In genomic region chr18:60469396-60469795, GRCh38 we compare ENCODE assay signal across 17 cellular contexts.
DNase-seq lines count a peak whose midpoint lies in the region; ATAC-seq and TF ChIP-seq lines count a peak whose summit lies in the region.
"Had no signal": no experiment of that assay in that cellular context is flagged by ENCODE, and none has a peak within 500 bp of the region (broad histone marks: within the 10 kb centered on the region; RNA-seq: fewer than 3 reads in every experiment).

No MANE protein-coding gene starts in this region.

- ATAC-seq in HG03460 (IDR thresholded peaks at IDR 0.05; ENCODE audit: unreplicated experiment): no peak
- ATAC-seq in CD4-positive, alpha-beta T cell (ENCODE audit: poor library complexity): no peak
- ATAC-seq: A549, T-cell had no signal

- no peak overlapping the region for H3K27ac Mint-ChIP-seq in CD4-positive, alpha-beta T cell
- no peak overlapping the region for H3K27ac Mint-ChIP-seq in HFFc6
- H3K27ac Mint-ChIP-seq: T-cell had no signal

- POLR2A ChIA-PET in CD4-positive, alpha-beta T cell (lab: Charles Lee): no interaction called here

- H3K36me3 Mint-ChIP-seq in CD4-positive, alpha-beta T cell (ENCODE audit: low read depth): no peaks in the 10 kb centered on the region
- H3K36me3 Mint-ChIP-seq in HFFc6 (ENCODE audit: low read depth): no peaks in the 10 kb centered on the region
- H3K36me3 Mint-ChIP-seq: T-cell had no signal

- H4K20me1 ChIP-seq in KMS-11 (ENCODE audit: insufficient read depth): no peaks in the 10 kb centered on the region

- peak overlapping the region; percentile 78 for H3K4me2 ChIP-seq in KMS-11
- H3K4me2 ChIP-seq: A549 had no signal

- H3K9me3 Mint-ChIP-seq in CD4-positive, alpha-beta T cell: no peaks in the 10 kb centered on the region
- no peaks in the 10 kb centered on the region for H3K9me3 Mint-ChIP-seq in HFFc6

- H3K36me3 ChIP-seq in ACC112 (ENCODE audit: insufficient read depth, low read length) (no peaks in the 10 kb centered on the region), KMS-11 (ENCODE audit: insufficient read depth) (no peaks in the 10 kb centered on the region)

- no peak overlapping the region for H3K4me3 Mint-ChIP-seq in CD4-positive, alpha-beta T cell
- no peak overlapping the region for H3K4me3 Mint-ChIP-seq in HFFc6
- H3K4me3 Mint-ChIP-seq: T-cell had no signal

- intact Hi-C loops in CD4-positive, alpha-beta T cell (cut with DNase I, micrococcal nuclease): no loop called here

- no peak overlapping the region for H3K27ac ChIP-seq in ACC112 (ENCODE audit: low read depth, low read length)
- H3K27ac ChIP-seq in KMS-11: peak overlapping the region; percentile 78
- H3K27ac ChIP-seq in CD4-positive, alpha-beta T cell (ENCODE audit: low read depth, low read length): no peak overlapping the region
- H3K27ac ChIP-seq: A549, C4-2B, HL-60 had no signal

- H3K9ac ChIP-seq in KMS-11: peak overlapping the region; percentile 58

- H3K27me3 ChIP-seq in ACC112 (ENCODE audit: insufficient read depth, low read length) (no peaks in the 10 kb centered on the region), KMS-11 (ENCODE audit: insufficient read depth, low read depth) (no peaks in the 10 kb centered on the region)
- no peaks in the 10 kb centered on the region for H3K27me3 ChIP-seq in CD4-positive, alpha-beta T cell (ENCODE audit: control insufficient read depth, insufficient read depth, low read length)

- H3K79me2 ChIP-seq in ACC112 (ENCODE audit: control insufficient read depth, insufficient read depth, low read length, unreplicated experiment) (no peaks in the 10 kb centered on the region), KMS-11 (ENCODE audit: insufficient read depth, low read depth) (no peaks in the 10 kb centered on the region)

- TF ChIP-seq CTCF in KMS-11 (conservative IDR thresholded peaks at IDR 0.05; ENCODE audit: low read depth, low read length) (no peak), HFFc6 (IDR thresholded peaks at IDR 0.05) (no peak)
- TF ChIP-seq CTCF in CD4-positive, alpha-beta T cell (IDR thresholded peaks at IDR 0.05): no peak

- peaks cover 30% of the 10 kb centered on the region for H3K4me1 ChIP-seq in ACC112 (ENCODE audit: control insufficient read depth, insufficient read depth, low read length, unreplicated experiment)
- H3K4me1 ChIP-seq in KMS-11 (ENCODE audit: low read depth, poor library complexity, severe bottlenecking): peaks cover 25% of the 10 kb centered on the region
- H3K4me1 ChIP-seq: A549 had no signal

- DNase-seq in OCI-M1 (lab: John Stamatoyannopoulos, UW) (peak; percentile 30), fibroblast of peridontal ligament (ENCODE audit: extremely low read depth) (peak; percentile 38), HFFc6 (no peak), SHP77 treated with DMSO at 0.1 percent for 48 hours (lab: John Stamatoyannopoulos, UW) (no peak)
- DNase-seq in CD4-positive, alpha-beta T cell: no peak
- DNase-seq: GOT3; NCI-H1092; NCI-H226; NCI-H524 treated with DMSO at 0.1 percent for 48 hours; NK-92 treated with Interleukin-12 subunit alpha and Interleukin-12 subunit beta, amount 100 ng/mL, for 24 hours; T-cell had no signal

- H3K4me3 ChIP-seq in ACC112 (ENCODE audit: low read depth, low read length) (peak overlapping the region; percentile 65), KMS-11 (IDR thresholded peaks at IDR 0.05; ENCODE audit: insufficient read depth, low read depth, low read length) (no peak overlapping the region)
- H3K4me3 ChIP-seq: A549 had no signal

- H3K9me3 ChIP-seq in CD4-positive, alpha-beta T cell (ENCODE audit: control insufficient read depth, low read length): no peaks in the 10 kb centered on the region
- H3K9me3 ChIP-seq: A549 had no signal

- no peaks in the 10 kb centered on the region for H3K27me3 Mint-ChIP-seq in CD4-positive, alpha-beta T cell
- H3K27me3 Mint-ChIP-seq in HFFc6 (ENCODE audit: insufficient read depth): no peaks in the 10 kb centered on the region

- CTCF ChIA-PET in CD4-positive, alpha-beta T cell (lab: Charles Lee): interaction anchor here (0.6 kb wide), 1 partner anchor 113 kb away, joined by 3 read pairs; no protein-coding TSS in a partner anchor

- no peaks in the 10 kb centered on the region for H3K4me1 Mint-ChIP-seq in CD4-positive, alpha-beta T cell (ENCODE audit: low read depth)
- no peaks in the 10 kb centered on the region for H3K4me1 Mint-ChIP-seq in HFFc6 (ENCODE audit: low read depth)
- H3K4me1 Mint-ChIP-seq: T-cell had no signal

- H2AFZ ChIP-seq in ACC112 (ENCODE audit: low read length, unreplicated experiment) (peak overlapping the region; percentile 99), KMS-11 (ENCODE audit: low read depth) (peak overlapping the region; percentile 70)

Comparison
In these comparisons a context has a peak if more than half of its experiments do, and no peak if none do; other contexts are left out.
1. DNase-seq: peak in OCI-M1 (single experiment) and fibroblast of peridontal ligament (single experiment); none in CD4-positive, alpha-beta T cell (0 of 10), HFFc6 (single experiment) and SHP77 treated with DMSO at 0.1 percent for 48 hours (single experiment).